In genomic region chr5:147081256-147081872, GRCh38 we compare ENCODE assay signal across 1 cellular context.
TF ChIP-seq lines count a peak whose summit lies in the region.

No MANE protein-coding gene starts in this region.

TF ChIP-seq in H1, 55 proteins besides CTCF, POLR2A, EP300 and RAD21:
- TF ChIP-seq SAP30 (IDR thresholded peaks at IDR 0.05; ENCODE audit: insufficient read depth, insufficient replicate concordance, low read length) (no peak), FOSL1 (IDR thresholded peaks at IDR 0.05; ENCODE audit: insufficient read depth, low read depth, low read length) (no peak), ASH2L (IDR thresholded peaks at IDR 0.05; ENCODE audit: low read length) (no peak), CTBP2 (IDR thresholded peaks at IDR 0.05; ENCODE audit: borderline replicate concordance, insufficient read depth, insufficient read length, low read length) (no peak), CREB1 (IDR thresholded peaks at IDR 0.05) (no peak), HDAC6 (IDR thresholded peaks at IDR 0.05; ENCODE audit: low read depth, low read length) (no peak)
- TF ChIP-seq, protein P1, sequence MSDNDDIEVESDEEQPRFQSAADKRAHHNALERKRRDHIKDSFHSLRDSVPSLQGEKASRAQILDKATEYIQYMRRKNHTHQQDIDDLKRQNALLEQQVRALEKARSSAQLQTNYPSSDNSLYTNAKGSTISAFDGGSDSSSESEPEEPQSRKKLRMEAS (IDR thresholded peaks at IDR 0.05), result no peak
